Comparison of ENCODE assay signal across 30 cellular contexts in the genomic region with DNA sequence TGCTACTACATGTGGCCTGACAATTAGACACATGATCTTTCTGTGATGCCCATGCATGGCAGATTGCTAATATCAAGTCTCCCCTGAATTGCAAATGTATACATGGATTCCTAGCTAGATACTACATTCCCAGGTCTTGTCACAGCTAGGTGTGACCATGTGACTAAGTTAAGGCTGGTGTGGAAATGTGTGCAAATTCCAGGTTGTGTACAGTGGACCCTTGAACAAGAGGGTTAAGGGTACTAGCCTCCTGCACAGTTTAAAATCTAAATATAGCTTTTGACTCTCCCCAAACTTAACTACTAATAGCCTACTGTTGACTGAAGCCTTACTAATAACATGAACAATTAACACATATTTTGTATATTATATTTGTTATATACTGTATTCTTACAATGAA. TPM values are rescaled to one million over a fixed set of nuclear protein-coding genes. Genes with fewer than 3 reads are reported as not detected.
"Had no signal": no experiment of that assay in that cellular context is flagged by ENCODE, and none has a peak within 500 bp of the region (broad histone marks: within the 10 kb centered on the region; RNA-seq: fewer than 3 reads in every experiment).

No MANE protein-coding gene starts in this region.

- H3K27ac ChIP-seq: colonic mucosa, coronary artery, dorsolateral prefrontal cortex, epithelial cell of prostate, esophagus muscularis mucosa, esophagus squamous epithelium, foreskin keratinocyte, gastrocnemius medialis, gastroesophageal sphincter, heart left ventricle, heart right ventricle had no signal

- FAIRE-seq: colon, endometrium, endothelial cell of umbilical vein, frontal cortex had no signal

- ATAC-seq: effector memory CD8-positive, alpha-beta T cell; esophagus mucosa; foreskin keratinocyte; gastrocnemius medialis; gastroesophageal sphincter; heart left ventricle; heart right ventricle had no signal

- H3K36me3 ChIP-seq: colonic mucosa, esophagus muscularis mucosa, esophagus squamous epithelium, gastrocnemius medialis, gastroesophageal sphincter, heart left ventricle, heart right ventricle had no signal

- DNase-seq: colonic mucosa; cortex of kidney; dermis blood vessel endothelial cell; dorsolateral prefrontal cortex; effector CD4-positive, alpha-beta T cell; effector CD8-positive, alpha-beta T cell; effector memory CD4-positive, alpha-beta T cell; effector memory CD8-positive, alpha-beta T cell; endodermal cell; erythroblast; esophagus squamous epithelium; foreskin keratinocyte; foreskin melanocyte; gastrocnemius medialis; glutamatergic neuron; head of caudate nucleus; heart left ventricle; heart right ventricle had no signal

- H3K9me3 ChIP-seq: colonic mucosa, esophagus muscularis mucosa, esophagus squamous epithelium, gastrocnemius medialis, gastroesophageal sphincter, heart left ventricle, heart right ventricle had no signal

- H3K4me1 ChIP-seq: colonic mucosa, esophagus muscularis mucosa, foreskin keratinocyte, gastrocnemius medialis, gastroesophageal sphincter, heart left ventricle had no signal

- H3K27me3 ChIP-seq: colonic mucosa, dorsolateral prefrontal cortex, esophagus muscularis mucosa, esophagus squamous epithelium, gastrocnemius medialis, gastroesophageal sphincter, heart left ventricle, heart right ventricle had no signal

- H3K4me3 ChIP-seq: colonic mucosa, coronary artery, dorsolateral prefrontal cortex, esophagus muscularis mucosa, esophagus squamous epithelium, gastrocnemius medialis, gastroesophageal sphincter, heart left ventricle, heart right ventricle had no signal

RNA-seq across cellular contexts. Expression of a gene that starts 48.4 kb away (rescaled TPM):
- total RNA-seq: dermis blood vessel endothelial cell, endothelial cell of umbilical vein, epithelial cell of proximal tubule, esophagus mucosa, esophagus squamous epithelium, fibroblast of villous mesenchyme, glomerular endothelial cell had no signal
- polyA plus RNA-seq: foreskin keratinocyte had no signal
